Comparison of ENCODE assay signal across 8 cellular contexts in genomic region chr5:173017087-173017486, GRCh38. TPM values are rescaled to one million over a fixed set of nuclear protein-coding genes. Genes with fewer than 3 reads are reported as not detected.
DNase-seq lines count a peak whose midpoint lies in the region; ATAC-seq, FAIRE-seq and TF ChIP-seq lines count a peak whose summit lies in the region.
"Not testable (repeated sequence)": the region's sequence is repeated elsewhere in the genome, so short reads cannot be mapped to it uniquely, and the experiment has no call there.

No MANE protein-coding gene starts in this region.

- FAIRE-seq in keratinocyte (lab: Jason Lieb, UNC) = not testable (repeated sequence)

- not testable (repeated sequence) for TF ChIP-seq EP300 in transverse colon (IDR thresholded peaks at IDR 0.05; ENCODE audit: low read depth)

- intact Hi-C loops in Calu3 (cut with micrococcal nuclease; ENCODE audit: unreplicated experiment); transverse colon (cut with DNase I; ENCODE audit: low total_unique reads): not testable (repeated sequence)

- WGBS in transverse colon (ENCODE audit: low coverage in 1 of 2), 2 donors = 88 to 90% methylated on average over 10 to 15 of the region's 15 CpGs

- peaks cover 11 to 15% of the 10 kb centered on the region in 2 donors for H3K36me3 ChIP-seq in duodenal mucosa (ENCODE audit: control insufficient read depth in 1 of 2, insufficient read depth in 2 of 2, low read length in 2 of 2)
- not testable (repeated sequence) for H3K36me3 ChIP-seq in keratinocyte (ENCODE audit: control insufficient read depth in 2 of 2, extremely low read depth in 1 of 2, insufficient read depth in 2 of 2, low read length in 2 of 2); skeletal muscle tissue (ENCODE audit: control insufficient read depth in 3 of 3, insufficient read depth in 3 of 3, low read length in 3 of 3); transverse colon

- H3K4me3 ChIP-seq in duodenal mucosa (ENCODE audit: low read depth in 1 of 2, low read length in 2 of 2); keratinocyte (ENCODE audit: control insufficient read depth in 2 of 3, extremely low read depth in 1 of 3, insufficient read depth in 2 of 3, low read depth in 1 of 3, low read length in 3 of 3); skeletal muscle tissue (ENCODE audit: low read length in 3 of 3); transverse colon: not testable (repeated sequence)

- not testable (repeated sequence) for BruUV-seq in Calu3 (replicated peaks; lab: Mats Ljungman, UMichigan)

- H3K36me3 Mint-ChIP-seq in Calu3 (ENCODE audit: insufficient read depth, unreplicated experiment) = peaks cover 42% of the 10 kb centered on the region
- peaks cover 24% of the 10 kb centered on the region for H3K36me3 Mint-ChIP-seq in WTC11
- peaks cover 20% of the 10 kb centered on the region for H3K36me3 Mint-ChIP-seq in activated naive CD8-positive, alpha-beta T cell treated with anti-CD3 and anti-CD28 coated beads, Interleukin-2, amount 10 ng/mL, durations not matched to agents 7 days and 5 days
- H3K36me3 Mint-ChIP-seq in naive B cell = not testable (repeated sequence)

- in situ Hi-C loops in transverse colon (cut with MboI; ENCODE audit: low pct_ligation_motif_present in 1 of 4, low pct_unique_long_range_greater_than_20kb in 1 of 4, low sequenced_read_pairs in 3 of 4) = not testable (repeated sequence)

- POLR2A ChIA-PET in WTC11 (lab: Charles Lee) = interaction anchor here (0.8 kb wide), 1 partner anchor 10 kb away, joined by 3 read pairs; no protein-coding TSS in a partner anchor
- POLR2A ChIA-PET in activated naive CD8-positive, alpha-beta T cell treated with anti-CD3 and anti-CD28 coated beads, Interleukin-2, amount 10 ng/mL, durations not matched to agents 7 days and 5 days (lab: Charles Lee) = interaction anchor here (0.7 kb wide), 1 partner anchor 33 kb away, joined by 4 read pairs; the partner anchor contains the start of gene ATP6V0E1

- peak overlapping the region; percentile 8 for H3K27ac ChIP-seq in duodenal mucosa (ENCODE audit: low read depth, low read length)
- H3K27ac ChIP-seq in keratinocyte (ENCODE audit: control insufficient read depth, insufficient read depth, low read length) = peak overlapping the region; percentile 45
- H3K27ac ChIP-seq in skeletal muscle tissue (ENCODE audit: low read depth, low read length) = peak overlapping the region; percentile 75
- H3K27ac ChIP-seq in transverse colon = peak overlapping the region; percentile 56 to 76 (median 68)

- CTCF ChIA-PET in Calu3 (lab: Charles Lee) = interaction anchor here (0.9 to 1.7 kb wide), 5 partner anchors 13 to 40 kb away, joined by 3 to 8 read pairs (median 3); partner anchors contain the start of gene ATP6V0E1
- CTCF ChIA-PET in WTC11 (lab: Charles Lee) = interaction anchor here (1.0 to 1.4 kb wide), 4 partner anchors 33 to 310 kb away, joined by 4 to 7 read pairs (median 6); partner anchors contain the start of gene BNIP1

- not testable (repeated sequence) for H3K9ac ChIP-seq in duodenal mucosa (ENCODE audit: low read depth in 1 of 2, low read length in 2 of 2); keratinocyte (ENCODE audit: control insufficient read depth, extremely low read depth, insufficient read depth, low read length); skeletal muscle tissue (ENCODE audit: low read depth in 1 of 3, low read length in 3 of 3)

- H3K9me3 ChIP-seq in duodenal mucosa (ENCODE audit: control insufficient read depth in 1 of 2, low read length in 2 of 2); keratinocyte (ENCODE audit: control insufficient read depth, low read depth, low read length); skeletal muscle tissue (ENCODE audit: control insufficient read depth in 3 of 3, low read length in 3 of 3); transverse colon: not testable (repeated sequence)

- H3K4me1 Mint-ChIP-seq in Calu3 (ENCODE audit: low read depth, unreplicated experiment) (peaks cover 31% of the 10 kb centered on the region), WTC11 (peaks cover 26% of the 10 kb centered on the region), naive B cell (peaks cover 29 to 39% (median 35%) of the 10 kb centered on the region in 3 donors)
- H3K4me1 Mint-ChIP-seq in activated naive CD8-positive, alpha-beta T cell treated with anti-CD3 and anti-CD28 coated beads, Interleukin-2, amount 10 ng/mL, durations not matched to agents 7 days and 5 days = peaks cover 18% of the 10 kb centered on the region

- TF ChIP-seq POLR2A in transverse colon (IDR thresholded peaks at IDR 0.05) = not testable (repeated sequence)

- not testable (repeated sequence) for H3K27me3 Mint-ChIP-seq in Calu3 (ENCODE audit: unreplicated experiment); WTC11 (ENCODE audit: low read depth); activated naive CD8-positive, alpha-beta T cell treated with anti-CD3 and anti-CD28 coated beads, Interleukin-2, amount 10 ng/mL, durations not matched to agents 7 days and 5 days; naive B cell

- not testable (repeated sequence) for H3K9me3 Mint-ChIP-seq in Calu3 (ENCODE audit: low read depth, unreplicated experiment); WTC11; activated naive CD8-positive, alpha-beta T cell treated with anti-CD3 and anti-CD28 coated beads, Interleukin-2, amount 10 ng/mL, durations not matched to agents 7 days and 5 days; naive B cell

- TF ChIP-seq CTCF in Calu3 (IDR thresholded peaks at IDR 0.05; ENCODE audit: unreplicated experiment); WTC11 (IDR thresholded peaks at IDR 0.05); keratinocyte (optimal IDR thresholded peaks at IDR 0.05 in 1 of 3, IDR thresholded peaks at IDR 0.05 in 1 of 3, conservative IDR thresholded peaks at IDR 0.05 in 1 of 3; ENCODE audit: extremely low read depth in 1 of 3, insufficient read depth in 2 of 3, low read length in 3 of 3); transverse colon (IDR thresholded peaks at IDR 0.05): not testable (repeated sequence)

- dilution Hi-C loops in keratinocyte (cut with MboI; ENCODE audit: extremely low pct_ligation_motif_present, low sequenced_read_pairs) = not testable (repeated sequence)

- peak overlapping the region; percentile 94 for H3K27ac Mint-ChIP-seq in Calu3 (ENCODE audit: unreplicated experiment)
- peak overlapping the region; percentile 94 for H3K27ac Mint-ChIP-seq in WTC11
- H3K27ac Mint-ChIP-seq in activated naive CD8-positive, alpha-beta T cell treated with anti-CD3 and anti-CD28 coated beads, Interleukin-2, amount 10 ng/mL, durations not matched to agents 7 days and 5 days = peak overlapping the region; percentile 38
- peak overlapping the region in 4 of 6 donors; percentile 26 to 66 (median 36) for H3K27ac Mint-ChIP-seq in naive B cell

- not testable (repeated sequence) for H3K27me3 ChIP-seq in duodenal mucosa (ENCODE audit: control insufficient read depth in 1 of 2, insufficient read depth in 2 of 2, low read length in 2 of 2); keratinocyte (ENCODE audit: control insufficient read depth, extremely low read depth, insufficient read depth, low read length); skeletal muscle tissue (ENCODE audit: control insufficient read depth in 3 of 3, insufficient read depth in 3 of 3, low read length in 3 of 3); transverse colon

- not testable (repeated sequence) for H4K20me1 ChIP-seq in keratinocyte (ENCODE audit: control insufficient read depth, extremely low read depth, insufficient read depth, low read length)

- H3K4me2 ChIP-seq in keratinocyte (ENCODE audit: control insufficient read depth, extremely low read depth, insufficient read depth, low read depth, low read length) = peak overlapping the region; percentile 37

- not testable (repeated sequence) for H2AFZ ChIP-seq in keratinocyte (ENCODE audit: control insufficient read depth, low read length)

- peaks cover 48% of the 10 kb centered on the region for H3K79me2 ChIP-seq in keratinocyte (ENCODE audit: control insufficient read depth, insufficient read depth, low read length)

- not testable (repeated sequence) for DNase-seq in Calu3; WTC11 (ENCODE audit: low spot score); activated naive CD8-positive, alpha-beta T cell treated with anti-CD3 and anti-CD28 coated beads, Interleukin-2, amount 10 ng/mL, durations not matched to agents 7 days and 5 days; keratinocyte (ENCODE audit: low read depth, low spot score); naive B cell; transverse colon

- H3K4me1 ChIP-seq in duodenal mucosa (ENCODE audit: control insufficient read depth in 1 of 2, insufficient read depth in 2 of 2, low read length in 2 of 2) = not testable (repeated sequence)
- H3K4me1 ChIP-seq in keratinocyte (ENCODE audit: control insufficient read depth, extremely low read depth, insufficient read depth, low read length) (peaks cover 25% of the 10 kb centered on the region), skeletal muscle tissue (ENCODE audit: control insufficient read depth in 3 of 3, insufficient read depth in 3 of 3, low read length in 3 of 3) (peaks cover 13 to 26% (median 14%) of the 10 kb centered on the region in 3 donors), transverse colon (peaks cover 0 to 33% (median 19%) of the 10 kb centered on the region in 4 donors)

- H3K4me3 Mint-ChIP-seq in Calu3 (ENCODE audit: low read depth, unreplicated experiment) = peak overlapping the region; percentile 44
- H3K4me3 Mint-ChIP-seq in WTC11; activated naive CD8-positive, alpha-beta T cell treated with anti-CD3 and anti-CD28 coated beads, Interleukin-2, amount 10 ng/mL, durations not matched to agents 7 days and 5 days; naive B cell: not testable (repeated sequence)

- not testable (repeated sequence) for H3K9me1 ChIP-seq in keratinocyte (ENCODE audit: control insufficient read depth, extremely low read depth, insufficient read depth, low read length)

- not testable (repeated sequence) for ATAC-seq in WTC11; activated naive CD8-positive, alpha-beta T cell treated with anti-CD3 and anti-CD28 coated beads, Interleukin-2, amount 10 ng/mL, durations not matched to agents 7 days and 5 days (ENCODE audit: low read depth); naive B cell (ENCODE audit: low read depth in 2 of 2)

RNA-seq across cellular contexts. Expression of gene ATP6V0E1, which starts 33.5 kb away (rescaled TPM):
- 256 and 261 TPM in 2 replicates for total RNA-seq in Calu3 (2022)
- 72.7 to 80.9 TPM (median 77.1 TPM) in 3 replicates for total RNA-seq in WTC11 (2021)
- 100 to 1,000 TPM; 131 to 142 TPM for total RNA-seq in activated naive CD8-positive, alpha-beta T cell treated with anti-CD3 and anti-CD28 coated beads, Interleukin-2, amount 10 ng/mL, durations not matched to agents 7 days and 5 days
- 269 to 609 TPM (median 533 TPM) in 3 replicates for polyA plus RNA-seq in keratinocyte
- 132 TPM for polyA plus RNA-seq in keratinocyte (2011; ENCODE audit: low read depth)
- polyA plus RNA-seq in keratinocyte (2011; cell fraction: cytosol; rRNA removed) = 497 and 993 TPM in 2 replicates
- polyA plus RNA-seq in keratinocyte (2011; cell fraction: nucleus; rRNA removed) = 200 and 224 TPM in 2 replicates
- 295 and 529 TPM in 2 replicates for polyA plus RNA-seq in keratinocyte (2012; ENCODE audit: low replicate concordance)
- polyA minus RNA-seq in keratinocyte = 125 to 378 TPM (median 270 TPM) in 3 replicates
- polyA minus RNA-seq in keratinocyte (2011; cell fraction: cytosol; rRNA and poly(A)+ RNA removed) = 153 TPM
- polyA minus RNA-seq in keratinocyte (2011; cell fraction: nucleus; rRNA and poly(A)+ RNA removed) = 37.5 and 58.0 TPM in 2 replicates
- polyA plus RNA-seq in naive B cell (ENCODE audit: low read depth in 6 of 6) = 100 to 1,000 TPM; 386 to 553 (median 418) TPM
- total RNA-seq in skeletal muscle tissue = 91.3 TPM
- 100 to 1,000 TPM in 3 of 4 donors, 10 to 100 TPM in 1; 60.9 to 212 (median 138) TPM for total RNA-seq in transverse colon

RNA-seq across cellular contexts. Expression of gene CREBRF, which starts 39.1 kb away (rescaled TPM):
- total RNA-seq in Calu3 (2022) (16.7 and 18.2 TPM in 2 replicates), WTC11 (2021) (5.7 to 7.2 TPM (median 6.3 TPM) in 3 replicates), skeletal muscle tissue (12.0 TPM), transverse colon (10 to 100 TPM; 24.3 to 40.6 (median 32.3) TPM)
- 10 to 100 TPM; 39.3 to 40.4 TPM for total RNA-seq in activated naive CD8-positive, alpha-beta T cell treated with anti-CD3 and anti-CD28 coated beads, Interleukin-2, amount 10 ng/mL, durations not matched to agents 7 days and 5 days
- polyA plus RNA-seq in keratinocyte (1.8 to 5.0 TPM (median 4.1 TPM) in 3 replicates), naive B cell (ENCODE audit: low read depth in 6 of 6) (10 to 100 TPM; 60.6 to 97.0 (median 77.3) TPM)
- polyA plus RNA-seq in keratinocyte (2011; ENCODE audit: low read depth) = 19.5 TPM
- 1.5 and 2.3 TPM in 2 replicates for polyA plus RNA-seq in keratinocyte (2011; cell fraction: cytosol; rRNA removed)
- 7.1 and 8.1 TPM in 2 replicates for polyA plus RNA-seq in keratinocyte (2011; cell fraction: nucleus; rRNA removed)
- 1.6 and 10.2 TPM in 2 replicates for polyA plus RNA-seq in keratinocyte (2012; ENCODE audit: low replicate concordance)
- polyA minus RNA-seq in keratinocyte = 5.5 to 15.1 TPM (median 8.2 TPM) in 3 replicates
- 1.5 TPM for polyA minus RNA-seq in keratinocyte (2011; cell fraction: cytosol; rRNA and poly(A)+ RNA removed)
- 9.3 and 19.5 TPM in 2 replicates for polyA minus RNA-seq in keratinocyte (2011; cell fraction: nucleus; rRNA and poly(A)+ RNA removed)

RNA-seq across cellular contexts. Expression of gene RPL26L1, which starts 57.9 kb away (rescaled TPM):
- 59.4 and 62.7 TPM in 2 replicates for total RNA-seq in Calu3 (2022)
- total RNA-seq in WTC11 (2021) = 46.2 to 52.2 TPM (median 51.9 TPM) in 3 replicates
- 10 to 100 TPM; 24.1 to 33.6 TPM for total RNA-seq in activated naive CD8-positive, alpha-beta T cell treated with anti-CD3 and anti-CD28 coated beads, Interleukin-2, amount 10 ng/mL, durations not matched to agents 7 days and 5 days
- polyA plus RNA-seq in keratinocyte = 89.8 to 111 TPM (median 102 TPM) in 3 replicates
- polyA plus RNA-seq in keratinocyte (2011; ENCODE audit: low read depth) = 79.6 TPM
- polyA plus RNA-seq in keratinocyte (2011; cell fraction: cytosol; rRNA removed) = 92.1 and 108 TPM in 2 replicates
- 40.1 and 47.0 TPM in 2 replicates for polyA plus RNA-seq in keratinocyte (2011; cell fraction: nucleus; rRNA removed)
- polyA plus RNA-seq in keratinocyte (2012; ENCODE audit: low replicate concordance) = 71.7 and 90.1 TPM in 2 replicates
- 19.7 to 55.3 TPM (median 50.3 TPM) in 3 replicates for polyA minus RNA-seq in keratinocyte
- polyA minus RNA-seq in keratinocyte (2011; cell fraction: cytosol; rRNA and poly(A)+ RNA removed) = 13.2 TPM
- polyA minus RNA-seq in keratinocyte (2011; cell fraction: nucleus; rRNA and poly(A)+ RNA removed) = 7.3 and 8.3 TPM in 2 replicates
- polyA plus RNA-seq in naive B cell (ENCODE audit: low read depth in 6 of 6) = 10 to 100 TPM; 20.0 to 40.2 (median 27.7) TPM
- total RNA-seq in skeletal muscle tissue = 11.5 TPM
- 10 to 100 TPM in 2 of 4 donors, 1 to 10 TPM in 1, not detected in 1; 1.6 to 22.3 (median 19.5) TPM for total RNA-seq in transverse colon

Comparison
In these comparisons a context has a peak if more than half of its experiments do, and no peak if none do; other contexts are left out.
1. H3K27ac Mint-ChIP-seq: peak in every context shown above with its lines; median percentile 94 in Calu3; 94 in WTC11; 38 in activated naive CD8-positive, alpha-beta T cell treated with anti-CD3 and anti-CD28 coated beads, Interleukin-2, amount 10 ng/mL, durations not matched to agents 7 days and 5 days; 36 in naive B cell.
2. H3K27ac ChIP-seq: peak in every context shown above with its lines; median percentile 75 in skeletal muscle tissue; 68 in transverse colon; 45 in keratinocyte; 8 in duodenal mucosa.